In the genomic region with DNA sequence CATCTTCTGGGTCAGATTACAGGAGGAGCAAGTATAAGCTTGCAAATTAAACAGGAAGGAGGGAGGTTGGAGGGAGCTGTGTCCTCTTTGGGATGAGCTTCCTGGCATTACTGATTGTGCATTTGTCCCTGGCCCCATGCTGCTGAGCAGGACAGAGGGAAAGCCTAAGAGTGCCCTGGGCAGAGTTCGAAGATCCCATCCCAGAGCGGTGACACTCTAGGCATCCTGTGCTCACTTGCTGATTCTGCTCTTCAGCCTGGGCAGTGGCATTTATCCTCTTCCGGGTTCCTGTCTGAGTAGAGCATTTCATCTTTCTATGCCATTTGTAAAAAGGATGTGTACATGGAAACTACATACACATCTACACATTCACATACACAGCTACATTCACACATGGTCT, we compare ENCODE assay signal across 14 cellular contexts. TPM values are rescaled to one million over a fixed set of nuclear protein-coding genes. Genes with fewer than 3 reads are reported as not detected.
DNase-seq lines count a peak whose midpoint lies in the region; ATAC-seq, FAIRE-seq and TF ChIP-seq lines count a peak whose summit lies in the region.
"Had no signal": no experiment of that assay in that cellular context is flagged by ENCODE, and none has a peak within 500 bp of the region (broad histone marks: within the 10 kb centered on the region; RNA-seq: fewer than 3 reads in every experiment).

No MANE protein-coding gene starts in this region.

- H2AFZ ChIP-seq in mammary epithelial cell (ENCODE audit: low read depth, low read length) (peak overlapping the region; percentile 32), neuronal stem cell (ENCODE audit: low read length) (no peak overlapping the region)

- intact Hi-C loops in mammary epithelial cell (cut with micrococcal nuclease) (no loop called here), breast epithelium (cut with DNase I; ENCODE audit: low total_unique reads) (no loop called here)

- CTCF ChIA-PET in mammary epithelial cell (lab: Charles Lee; ENCODE audit: low non-redundant PET), result no interaction called here

- no peaks in the 10 kb centered on the region for H3K4me1 ChIP-seq in mammary epithelial cell (ENCODE audit: insufficient read depth, low read length)
- H3K4me1 ChIP-seq in breast epithelium, result no peaks in the 10 kb centered on the region
- H3K4me1 ChIP-seq in neuronal stem cell (ENCODE audit: control insufficient read depth in 2 of 2, insufficient read depth in 1 of 2, low read depth in 1 of 2, low read length in 2 of 2), result peaks cover 6 to 9% of the 10 kb centered on the region in 2 donors

- H3K4me1 Mint-ChIP-seq in stimulated activated memory B cell treated with anti-CD40 and anti-IgM and Interleukin-4, amounts not matched to agents 10 μg/mL and 1 μg/mL and 100 μg/mL, for 72 hours, result no peaks in the 10 kb centered on the region
- H3K4me1 Mint-ChIP-seq: CD4-positive, CD25-positive, alpha-beta regulatory T cell; IgD-negative memory B cell had no signal

- H3K4me3 ChIP-seq in mammary epithelial cell (replicated peaks in 1 of 3; ENCODE audit: insufficient read depth in 1 of 3, low read depth in 2 of 3, low read length in 3 of 3), result no peak overlapping the region
- H3K4me3 ChIP-seq in breast epithelium, result no peak overlapping the region
- no peak overlapping the region for H3K4me3 ChIP-seq in neuronal stem cell (ENCODE audit: low read length in 2 of 2)

- H3K4me3 Mint-ChIP-seq in stimulated activated memory B cell treated with anti-CD40 and anti-IgM and Interleukin-4, amounts not matched to agents 10 μg/mL and 1 μg/mL and 100 μg/mL, for 72 hours, result no peak overlapping the region
- H3K4me3 Mint-ChIP-seq: CD4-positive, CD25-positive, alpha-beta regulatory T cell; IgD-negative memory B cell had no signal

- H2BK12ac ChIP-seq in neuronal stem cell (ENCODE audit: low read length), result no peak overlapping the region

- no peak overlapping the region for H3K4ac ChIP-seq in neuronal stem cell (ENCODE audit: low read length)

- no peaks in the 10 kb centered on the region for H4K20me1 ChIP-seq in mammary epithelial cell (ENCODE audit: insufficient read depth, low read length)

- peaks cover 2% of the 10 kb centered on the region for H3K9me3 Mint-ChIP-seq in stimulated activated memory B cell treated with anti-CD40 and anti-IgM and Interleukin-4, amounts not matched to agents 10 μg/mL and 1 μg/mL and 100 μg/mL, for 72 hours

- no peaks in the 10 kb centered on the region for H3K79me2 ChIP-seq in mammary epithelial cell (ENCODE audit: insufficient read depth, low read length)

- no peak overlapping the region for H2BK120ac ChIP-seq in neuronal stem cell (ENCODE audit: low read depth, low read length)

- in situ Hi-C loops in mammary epithelial cell (cut with MboI; ENCODE audit: low sequenced_read_pairs in 2 of 2), result no loop called here

- H3K23ac ChIP-seq in neuronal stem cell (ENCODE audit: low read depth, low read length, poor library complexity), result no peak overlapping the region

- TF ChIP-seq CTCF in mammary epithelial cell (conservative IDR thresholded peaks at IDR 0.05 in 1 of 2, IDR thresholded peaks at IDR 0.05 in 1 of 2; ENCODE audit: extremely low read depth in 1 of 2, insufficient read depth in 1 of 2, low read depth in 1 of 2, low read length in 2 of 2) (no peak), breast epithelium (IDR thresholded peaks at IDR 0.05) (no peak), D721Med (IDR thresholded peaks at IDR 0.05; ENCODE audit: insufficient read depth, missing control alignments) (no peak)

- H3K27ac ChIP-seq in mammary epithelial cell (ENCODE audit: insufficient read depth, low read depth, low read length) (no peak overlapping the region), breast epithelium (no peak overlapping the region), neuronal stem cell (replicated peaks; ENCODE audit: low read length) (no peak overlapping the region)
- H3K27ac ChIP-seq: 22Rv1 had no signal

- no peak for FAIRE-seq in D721Med (lab: Jason Lieb, UNC)
- FAIRE-seq: GM18507, H54 had no signal

- ATAC-seq in left lobe of liver, result peak; percentile 63
- no peak for ATAC-seq in stimulated activated memory B cell treated with anti-CD40 and anti-IgM and Interleukin-4, amounts not matched to agents 10 μg/mL and 1 μg/mL and 100 μg/mL, for 72 hours
- ATAC-seq: HCT116 had no signal

- no peak overlapping the region for H3K14ac ChIP-seq in neuronal stem cell (ENCODE audit: low read length)

- DNase-seq in mammary epithelial cell (no peak), breast epithelium (ENCODE audit: low spot score in 2 of 2) (no peak), left lobe of liver (ENCODE audit: low spot score) (peak; percentile 70), neuronal stem cell (ENCODE audit: low spot score) (no peak), D721Med (ENCODE audit: insufficient read length, low spot score) (no peak), T-helper 2 cell (no peak)
- DNase-seq: CD4-positive, CD25-positive, alpha-beta regulatory T cell; DMS 273 treated with DMSO at 0.1 percent for 48 hours had no signal

- no peak overlapping the region for H2BK15ac ChIP-seq in neuronal stem cell (ENCODE audit: low read length)

- peak overlapping the region; percentile 11 for H3K18ac ChIP-seq in neuronal stem cell (ENCODE audit: low read length)

- no TSS peak for BruUV-seq in mammary epithelial cell (replicated peaks; lab: Mats Ljungman, UMichigan)

- no peaks in the 10 kb centered on the region for H3K9me3 ChIP-seq in mammary epithelial cell (replicated peaks; ENCODE audit: insufficient read depth, low read length)
- H3K9me3 ChIP-seq in breast epithelium, result no peaks in the 10 kb centered on the region
- H3K9me3 ChIP-seq in neuronal stem cell (replicated peaks in 1 of 2; ENCODE audit: control insufficient read depth in 2 of 2, insufficient read depth in 1 of 2, low read depth in 1 of 2, low read length in 2 of 2), result no peaks in the 10 kb centered on the region

- H3K36me3 ChIP-seq in mammary epithelial cell (ENCODE audit: insufficient read depth, low read length), result no peaks in the 10 kb centered on the region
- no peaks in the 10 kb centered on the region for H3K36me3 ChIP-seq in breast epithelium
- H3K36me3 ChIP-seq in neuronal stem cell (replicated peaks in 1 of 2; ENCODE audit: control insufficient read depth in 2 of 2, insufficient read depth in 2 of 2, low read length in 2 of 2), result no peaks in the 10 kb centered on the region

- 96% methylated on average over 3 of the region's 3 CpGs for WGBS in mammary epithelial cell (ENCODE audit: low coverage, missing lambda C conversion rate)
- no CpG with 5 or more reads among the region's 3 CpGs for WGBS in neuronal stem cell (ENCODE audit: extremely low coverage in 2 of 2, insufficient read length in 2 of 2, insufficient replicate concordance in 1 of 2), 2 donors

- H3K36me3 Mint-ChIP-seq in stimulated activated memory B cell treated with anti-CD40 and anti-IgM and Interleukin-4, amounts not matched to agents 10 μg/mL and 1 μg/mL and 100 μg/mL, for 72 hours, result no peaks in the 10 kb centered on the region
- H3K36me3 Mint-ChIP-seq: CD4-positive, CD25-positive, alpha-beta regulatory T cell; IgD-negative memory B cell had no signal

- H3K27me3 ChIP-seq in mammary epithelial cell (ENCODE audit: insufficient read depth, low read length), result no peaks in the 10 kb centered on the region
- no peaks in the 10 kb centered on the region for H3K27me3 ChIP-seq in breast epithelium
- H3K27me3 ChIP-seq in neuronal stem cell (ENCODE audit: control insufficient read depth in 3 of 3, insufficient read depth in 3 of 3, low read depth in 1 of 3, low read length in 3 of 3), result no peaks in the 10 kb centered on the region

- no peak for TF ChIP-seq POLR2A in breast epithelium (IDR thresholded peaks at IDR 0.05)

- dilution Hi-C loops in mammary epithelial cell (cut with HindIII; ENCODE audit: low sequenced_read_pairs), result no loop called here

- H4K91ac ChIP-seq in neuronal stem cell (ENCODE audit: low read depth, low read length, poor library complexity), result no peak overlapping the region

- no peak overlapping the region for H4K8ac ChIP-seq in neuronal stem cell (ENCODE audit: low read depth, low read length)

- H3K4me2 ChIP-seq in mammary epithelial cell (ENCODE audit: insufficient read depth, low read depth, low read length) (no peak overlapping the region), neuronal stem cell (ENCODE audit: insufficient read depth, low read length, poor library complexity, severe bottlenecking) (no peak overlapping the region)

- peaks cover 6% of the 10 kb centered on the region for H3K27me3 Mint-ChIP-seq in stimulated activated memory B cell treated with anti-CD40 and anti-IgM and Interleukin-4, amounts not matched to agents 10 μg/mL and 1 μg/mL and 100 μg/mL, for 72 hours
- H3K27me3 Mint-ChIP-seq: CD4-positive, CD25-positive, alpha-beta regulatory T cell had no signal

- no peak overlapping the region for H3K27ac Mint-ChIP-seq in stimulated activated memory B cell treated with anti-CD40 and anti-IgM and Interleukin-4, amounts not matched to agents 10 μg/mL and 1 μg/mL and 100 μg/mL, for 72 hours
- H3K27ac Mint-ChIP-seq: CD4-positive, CD25-positive, alpha-beta regulatory T cell had no signal

- H3K9ac ChIP-seq in mammary epithelial cell (ENCODE audit: insufficient read depth, low read length) (no peak overlapping the region), neuronal stem cell (ENCODE audit: low read depth, low read length, poor library complexity) (no peak overlapping the region)

- no peak overlapping the region for H2AK5ac ChIP-seq in neuronal stem cell (ENCODE audit: low read depth, low read length)

- H2BK5ac ChIP-seq in neuronal stem cell (ENCODE audit: low read length), result no peak overlapping the region

- H3K79me1 ChIP-seq in neuronal stem cell (ENCODE audit: low read depth, low read length), result no peaks in the 10 kb centered on the region

RNA-seq across cellular contexts. Expression of gene SLC22A1, which starts 40.6 kb away (rescaled TPM):
- total RNA-seq in mammary epithelial cell (1 to 10 TPM; 2.5 to 3.4 TPM), breast epithelium (1 to 10 TPM in 2 of 3 donors, under 1 TPM in 1; 0.98 to 3.2 (median 1.3) TPM), left lobe of liver (1,378 TPM)
- 0.08 TPM for polyA plus RNA-seq in mammary epithelial cell
- not detected for polyA minus RNA-seq in mammary epithelial cell
- polyA plus RNA-seq in neuronal stem cell (2013, experiment 1 of 2), result 0.28 TPM
- polyA plus RNA-seq in neuronal stem cell (2013, experiment 2 of 2), result 0.21 TPM
- polyA plus RNA-seq: CD4-positive, CD25-positive, alpha-beta regulatory T cell had no signal

Comparison
In these comparisons a context has a peak if more than half of its experiments do, and no peak if none do; other contexts are left out.
1. RNA of gene SLC22A1, which starts 40.6 kb away (total RNA-seq): 1,378 TPM in left lobe of liver (single experiment); 2.5 to 3.4 TPM in mammary epithelial cell and 0.98 to 3.2 TPM in breast epithelium; every median in the first group is over 100 times any median in the second.